In genomic region chr13:72565893-72566292, GRCh38 we compare ENCODE assay signal across 8 cellular contexts.
DNase-seq lines count a peak whose midpoint lies in the region; ATAC-seq lines count a peak whose summit lies in the region.

No MANE protein-coding gene starts in this region.

- no peak overlapping the region for H3K4me3 Mint-ChIP-seq in T-helper 2 cell treated with Interferon-gamma antibody and Interleukin-4, amounts not matched to agents 5 μg/mL and 100 μg/mL, for 36 hours

- peak; percentile 12 for DNase-seq in A172 (ENCODE audit: low spot score)
- peak; percentile 31 for DNase-seq in NCI-H2171 (lab: John Stamatoyannopoulos, UW)
- peak; percentile 5 to 41 for DNase-seq in T47D (ENCODE audit: low read depth in 1 of 2, low spot score in 1 of 2)
- peak; percentile 28 for DNase-seq in myocyte (ENCODE audit: low read depth)
- no peak for DNase-seq in stimulated activated naive CD4-positive, alpha-beta T cell (lab: John Stamatoyannopoulos, UW)
- no peak for DNase-seq in T-helper 2 cell treated with Interferon-gamma antibody and Interleukin-4, amounts not matched to agents 5 μg/mL and 100 μg/mL, for 36 hours (ENCODE audit: low spot score)

- ATAC-seq in GM18868 (IDR thresholded peaks at IDR 0.05; ENCODE audit: unreplicated experiment) = peak; percentile 56
- ATAC-seq in GM21825 (IDR thresholded peaks at IDR 0.05; ENCODE audit: unreplicated experiment) = no peak

- no peaks in the 10 kb centered on the region for H3K4me1 Mint-ChIP-seq in T-helper 2 cell treated with Interferon-gamma antibody and Interleukin-4, amounts not matched to agents 5 μg/mL and 100 μg/mL, for 36 hours (ENCODE audit: low read depth)

- in situ Hi-C loops in T47D (cut with HindIII; ENCODE audit: low pct_unique_long_range_greater_than_20kb, low sequenced_read_pairs) = no loop called here

- H3K27me3 Mint-ChIP-seq in T-helper 2 cell treated with Interferon-gamma antibody and Interleukin-4, amounts not matched to agents 5 μg/mL and 100 μg/mL, for 36 hours (ENCODE audit: low read depth) = no peaks in the 10 kb centered on the region

- H3K9me3 Mint-ChIP-seq in T-helper 2 cell treated with Interferon-gamma antibody and Interleukin-4, amounts not matched to agents 5 μg/mL and 100 μg/mL, for 36 hours = no peaks in the 10 kb centered on the region

- no peak overlapping the region for H3K27ac Mint-ChIP-seq in T-helper 2 cell treated with Interferon-gamma antibody and Interleukin-4, amounts not matched to agents 5 μg/mL and 100 μg/mL, for 36 hours

- no peaks in the 10 kb centered on the region for H3K36me3 Mint-ChIP-seq in T-helper 2 cell treated with Interferon-gamma antibody and Interleukin-4, amounts not matched to agents 5 μg/mL and 100 μg/mL, for 36 hours (ENCODE audit: low read depth)

Comparison
In these comparisons a context has a peak if more than half of its experiments do, and no peak if none do; other contexts are left out.
1. DNase-seq: peak in A172 (single experiment), NCI-H2171 (single experiment), T47D (2 of 2) and myocyte (single experiment); none in stimulated activated naive CD4-positive, alpha-beta T cell (0 of 6) and T-helper 2 cell treated with Interferon-gamma antibody and Interleukin-4, amounts not matched to agents 5 μg/mL and 100 μg/mL, for 36 hours (single experiment).